8 cellular contexts compared by ENCODE assay signal in genomic region chr16:67185003-67185865, GRCh38. TPM values are rescaled to one million over a fixed set of nuclear protein-coding genes. Genes with fewer than 3 reads are reported as not detected.
DNase-seq lines count a peak whose midpoint lies in the region; ATAC-seq and TF ChIP-seq lines count a peak whose summit lies in the region.

No MANE protein-coding gene starts in this region.

- H3K27ac Mint-ChIP-seq in IgD-negative memory B cell = peak overlapping the region; percentile 45 to 95 (median 91)

- no peak for ATAC-seq in HG02610 (IDR thresholded peaks at IDR 0.05; ENCODE audit: unreplicated experiment)

- no peak overlapping the region for H3K27ac ChIP-seq in SJSA1
- no peak overlapping the region for H3K27ac ChIP-seq in osteoblast (ENCODE audit: low read depth, low read length)

- DNase-seq in ELF-1 (ENCODE audit: low read depth, low spot score) (peak; percentile 96), SJSA1 (ENCODE audit: low read depth in 1 of 2, low spot score in 2 of 2) (peak; percentile 81 to 95), globus pallidus (ENCODE audit: low spot score) (peak; percentile 80), osteoblast (ENCODE audit: insufficient read length, low spot score, missing footprints) (peak; percentile 98), superior temporal gyrus (ENCODE audit: extremely low spot score) (peak; percentile 81)
- DNase-seq in activated naive CD4-positive, alpha-beta T cell treated with Interleukin-2 at 50 U/mL for 16 hours = peak; percentile 87

- peak overlapping the region; percentile 98 for H3K4me2 ChIP-seq in osteoblast (ENCODE audit: insufficient read depth, low read length)

- no peak overlapping the region for H2AFZ ChIP-seq in osteoblast (ENCODE audit: low read length)

- H3K36me3 ChIP-seq in SJSA1 (peaks cover 3% of the 10 kb centered on the region; the same call in 1 of the 2 replicates), osteoblast (ENCODE audit: insufficient read depth, low read length) (no peaks in the 10 kb centered on the region)

- no peaks in the 10 kb centered on the region for H3K27me3 ChIP-seq in SJSA1 (replicated peaks)
- H3K27me3 ChIP-seq in osteoblast (ENCODE audit: insufficient read depth, low read length) = no peaks in the 10 kb centered on the region

- TF ChIP-seq CTCF in osteoblast (IDR thresholded peaks at IDR 0.05; ENCODE audit: extremely low read depth, low read depth, low read length) = peak; percentile 91

- peak overlapping the region; percentile 82 to 97 (median 90) for H3K4me3 Mint-ChIP-seq in IgD-negative memory B cell

- no peak overlapping the region for H3K4me3 ChIP-seq in SJSA1
- H3K4me3 ChIP-seq in osteoblast (ENCODE audit: insufficient read depth, low read length) = peak overlapping the region; percentile 1

- no peaks in the 10 kb centered on the region for H3K9me3 Mint-ChIP-seq in IgD-negative memory B cell

- peaks cover 11% of the 10 kb centered on the region for H3K79me2 ChIP-seq in osteoblast (ENCODE audit: insufficient read depth, low read length)

- peaks cover 42% of the 10 kb centered on the region for H3K4me1 ChIP-seq in SJSA1 (replicated peaks)
- H3K4me1 ChIP-seq in osteoblast (ENCODE audit: insufficient read depth, low read length) = peaks cover 44% of the 10 kb centered on the region

- H3K4me1 Mint-ChIP-seq in IgD-negative memory B cell = peaks cover 6 to 11% (median 8%) of the 10 kb centered on the region in 3 donors

- H3K9me3 ChIP-seq in SJSA1 (replicated peaks) = no peaks in the 10 kb centered on the region
- no peaks in the 10 kb centered on the region for H3K9me3 ChIP-seq in osteoblast (ENCODE audit: low read depth, low read length)

- peaks cover 10% of the 10 kb centered on the region for H3K27me3 Mint-ChIP-seq in IgD-negative memory B cell

- H3K36me3 Mint-ChIP-seq in IgD-negative memory B cell = no peaks in the 10 kb centered on the region

- peaks cover 15% of the 10 kb centered on the region for H4K20me1 ChIP-seq in osteoblast (ENCODE audit: insufficient read depth, low read length)

RNA-seq across cellular contexts. Expression of gene MATCAP1, which starts 1.5 kb away (rescaled TPM):
- polyA plus RNA-seq in IgD-negative memory B cell = 0.56 TPM
- total RNA-seq in SJSA1 (2014; rRNA removed; shearing (Covaris generic)) = 8.1 and 11.3 TPM in 2 replicates
- total RNA-seq in osteoblast = 3.6 and 4.7 TPM in 2 replicates

RNA-seq across cellular contexts. Expression of gene EXOC3L1, which starts 4.7 kb away (rescaled TPM):
- polyA plus RNA-seq in IgD-negative memory B cell = not detected
- not detected in 2 replicates for total RNA-seq in SJSA1 (2014; rRNA removed; shearing (Covaris generic))
- total RNA-seq in osteoblast = not detected in 2 replicates

RNA-seq across cellular contexts. Expression of gene E2F4, which starts 6.7 kb away (rescaled TPM):
- 73.7 TPM for polyA plus RNA-seq in IgD-negative memory B cell
- 77.0 and 93.8 TPM in 2 replicates for total RNA-seq in SJSA1 (2014; rRNA removed; shearing (Covaris generic))
- total RNA-seq in osteoblast = 51.9 and 56.5 TPM in 2 replicates

RNA-seq across cellular contexts. Expression of gene ELMO3, which starts 13.7 kb away (rescaled TPM):
- polyA plus RNA-seq in IgD-negative memory B cell = 0.35 TPM
- total RNA-seq in SJSA1 (2014; rRNA removed; shearing (Covaris generic)) = 0.72 and 1.1 TPM in 2 replicates
- 0.29 and 0.36 TPM in 2 replicates for total RNA-seq in osteoblast

RNA-seq across cellular contexts. Expression of gene NOL3, which starts 14.9 kb away (rescaled TPM):
- polyA plus RNA-seq in IgD-negative memory B cell = not detected
- 24.1 and 29.7 TPM in 2 replicates for total RNA-seq in SJSA1 (2014; rRNA removed; shearing (Covaris generic))
- total RNA-seq in osteoblast = 9.1 and 10.9 TPM in 2 replicates
